Comparison of ENCODE assay signal across 1 cellular context in the genomic region with DNA sequence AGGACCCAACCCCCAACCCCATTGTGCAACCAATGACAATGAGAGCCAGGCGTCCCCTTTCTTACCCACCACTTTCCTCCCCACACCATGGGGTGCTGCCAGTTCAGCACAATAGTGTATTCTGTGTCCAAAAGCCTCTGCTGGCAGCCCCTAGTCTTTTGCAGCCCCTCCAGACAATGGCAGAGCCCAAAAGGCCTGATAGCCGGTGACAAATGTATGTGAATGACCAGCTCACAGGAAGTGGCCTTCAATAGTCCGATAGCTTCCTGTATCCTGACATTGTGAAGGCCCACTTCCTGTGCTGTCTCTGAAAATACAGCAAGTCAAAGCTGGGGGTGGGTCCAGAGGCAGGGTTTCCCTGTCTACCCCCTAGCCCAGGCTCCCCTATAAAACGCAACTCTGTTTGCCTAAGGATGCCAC.
A peak's percentile ranks its signal among the peaks of the same experiment; 100 is the strongest.
TF ChIP-seq lines count a peak whose summit lies in the region.

No MANE protein-coding gene starts in this region.

TF ChIP-seq in endothelial cell of umbilical vein, 7 proteins besides CTCF, POLR2A, EP300 and RAD21:
- TF ChIP-seq POLR2AphosphoS5 (IDR thresholded peaks at IDR 0.05; ENCODE audit: insufficient read depth, low read depth, low read length), result no peak
- TF ChIP-seq JUN (IDR thresholded peaks at IDR 0.05; ENCODE audit: borderline replicate concordance, insufficient read depth, insufficient read length, low read depth), result no peak
- TF ChIP-seq FOS (IDR thresholded peaks at IDR 0.05; ENCODE audit: borderline replicate concordance, insufficient read depth, low read length), result peak; percentile 21
- TF ChIP-seq MAX (IDR thresholded peaks at IDR 0.05; ENCODE audit: insufficient read depth, insufficient read length), result no peak
